25 cellular contexts compared by ENCODE assay signal in the genomic region with DNA sequence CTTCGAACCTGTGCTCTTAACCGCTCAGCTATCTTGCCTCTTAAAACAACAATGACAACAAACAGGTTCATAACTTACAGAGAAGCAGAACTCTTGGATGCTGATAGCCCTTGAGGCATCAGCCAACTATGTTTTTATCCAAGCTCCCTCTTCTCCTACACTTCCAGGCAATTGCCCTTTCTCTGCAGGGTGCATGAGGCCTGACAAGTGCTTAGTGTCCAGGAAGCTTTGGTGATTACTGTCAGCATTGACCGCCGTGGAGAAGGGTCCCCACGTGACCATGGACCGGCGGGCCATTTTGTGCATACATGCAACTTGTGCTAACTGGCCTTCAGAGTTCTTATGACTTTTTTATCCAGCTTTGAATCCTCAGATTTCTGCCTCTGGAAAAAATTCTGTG.
DNase-seq lines count a peak whose midpoint lies in the region; ATAC-seq, FAIRE-seq and TF ChIP-seq lines count a peak whose summit lies in the region.
"Had no signal": no experiment of that assay in that cellular context is flagged by ENCODE, and none has a peak within 500 bp of the region (broad histone marks: within the 10 kb centered on the region; RNA-seq: fewer than 3 reads in every experiment).

No MANE protein-coding gene starts in this region.

- no peak overlapping the region for H3K4me3 ChIP-seq in K562
- H3K4me3 ChIP-seq: A549; BLaER1 treated with 17β-estradiol and CSF1 and Interleukin-3, amounts not matched to agents 10 nM and 100 nM; GM12878 had no signal

- H3K79me2 ChIP-seq in K562 (ENCODE audit: control insufficient read depth, insufficient read depth, low read length): no peaks in the 10 kb centered on the region

- no peak for TF ChIP-seq RAD21 in K562 (CRISPR knock-in tag; conservative IDR thresholded peaks at IDR 0.05 in 1 of 2, IDR thresholded peaks at IDR 0.05 in 1 of 2)

- in situ Hi-C loops in SK-MEL-5 (cut with HindIII; ENCODE audit: low pct_unique_long_range_greater_than_20kb, low sequenced_read_pairs) (no loop called here), K562 (cut with MboI) (no loop called here)

- no peak for TF ChIP-seq POLR2A in K562 (conservative IDR thresholded peaks at IDR 0.05)

- no peak for FAIRE-seq in K562 (lab: Jason Lieb, UNC)
- no peak for FAIRE-seq in HTR-8/SVneo (lab: Jason Lieb, UNC)
- FAIRE-seq: A549, GM12878, GM19239 had no signal

- intact Hi-C loops in K562 (cut with micrococcal nuclease): no loop called here

- DNase-seq in NCI-H2227 (lab: John Stamatoyannopoulos, UW; ENCODE audit: unreplicated experiment) (peak; percentile 3), NCI-H2227 treated with DMSO at 0.1 percent for 48 hours (lab: John Stamatoyannopoulos, UW) (no peak), SK-MEL-5 (ENCODE audit: low read depth, low spot score) (peak; percentile 54), K562 (ENCODE audit: extremely low read depth in 1 of 4, low spot score in 3 of 4) (no peak), HTR-8/SVneo (ENCODE audit: insufficient read length, low spot score) (no peak), NCI-H524 (lab: John Stamatoyannopoulos, UW) (no peak), HK-2 (ENCODE audit: unreplicated experiment) (no peak)
- DNase-seq: AML-193; CD4-positive, alpha-beta memory T cell; CD4-positive, CD25-positive, alpha-beta regulatory T cell; CD8-positive, alpha-beta memory T cell; COR-L47; DMS 273 treated with DMSO at 0.1 percent for 48 hours; DMS153; DMS53; DMS79; DND-41; EL; GDM1 had no signal

- no peaks in the 10 kb centered on the region for H3K4me1 ChIP-seq in K562 (replicated peaks in 1 of 2; ENCODE audit: control insufficient read depth in 2 of 2, insufficient read depth in 2 of 2, low read length in 2 of 2)
- H3K4me1 ChIP-seq: A549; BLaER1 treated with 17β-estradiol and CSF1 and Interleukin-3, amounts not matched to agents 10 nM and 100 nM had no signal

- no peaks in the 10 kb centered on the region for H4K20me1 ChIP-seq in K562 (replicated peaks; ENCODE audit: control insufficient read depth, insufficient read depth, low read length)
- H4K20me1 ChIP-seq: BLaER1 treated with 17β-estradiol and CSF1 and Interleukin-3, amounts not matched to agents 10 nM and 100 nM had no signal

- BruUV-seq in K562 (replicated peaks; lab: Mats Ljungman, UMichigan): no TSS peak

- no peaks in the 10 kb centered on the region for H3K9me3 ChIP-seq in K562 (replicated peaks; ENCODE audit: control insufficient read depth, insufficient read depth, low read depth, low read length)
- H3K9me3 ChIP-seq: A549 had no signal

- no peak for TF ChIP-seq CTCF in K562 (IDR thresholded peaks at IDR 0.05 in 2 of 3, conservative IDR thresholded peaks at IDR 0.05 in 1 of 3; ENCODE audit: insufficient read depth in 2 of 3, low read depth in 1 of 3, low read length in 3 of 3)

- H3K27ac ChIP-seq in K562 (ENCODE audit: extremely low read depth, low read depth, low read length): no peak overlapping the region
- H3K27ac ChIP-seq: 22Rv1; A549; BLaER1 treated with 17β-estradiol and CSF1 and Interleukin-3, amounts not matched to agents 10 nM and 100 nM; C4-2B had no signal

- H3K27me3 ChIP-seq in K562 (ENCODE audit: control insufficient read depth in 2 of 2, insufficient read depth in 2 of 2, low read length in 2 of 2): no peaks in the 10 kb centered on the region
- H3K27me3 ChIP-seq: BLaER1 treated with 17β-estradiol and CSF1 and Interleukin-3, amounts not matched to agents 10 nM and 100 nM had no signal

- no peak overlapping the region for H3K4me2 ChIP-seq in K562 (ENCODE audit: insufficient read depth, low read length)
- H3K4me2 ChIP-seq: A549; BLaER1 treated with 17β-estradiol and CSF1 and Interleukin-3, amounts not matched to agents 10 nM and 100 nM had no signal

- CTCF ChIA-PET in K562 (lab: Yijun Ruan, JAX; ENCODE audit: low intra/inter-chr PET ratio): no interaction called here

- H3K36me3 ChIP-seq in K562 (ENCODE audit: control insufficient read depth, insufficient read depth, low read length): no peaks in the 10 kb centered on the region
- H3K36me3 ChIP-seq: BLaER1 treated with 17β-estradiol and CSF1 and Interleukin-3, amounts not matched to agents 10 nM and 100 nM had no signal

- no peaks in the 10 kb centered on the region for H3K9me1 ChIP-seq in K562 (ENCODE audit: control insufficient read depth, insufficient read depth, low read length)

- POLR2A ChIA-PET in K562 (lab: Yijun Ruan, JAX): no interaction called here

- no peak overlapping the region for H3K9ac ChIP-seq in K562 (ENCODE audit: insufficient read depth in 1 of 2, low read depth in 2 of 2, low read length in 2 of 2)
- H3K9ac ChIP-seq: BLaER1 treated with 17β-estradiol and CSF1 and Interleukin-3, amounts not matched to agents 10 nM and 100 nM had no signal

- WGBS in K562 (ENCODE audit: insufficient coverage, low coverage, missing lambda C conversion rate): 0% methylated on average over 7 of the region's 7 CpGs

- no peak for ATAC-seq in K562
- ATAC-seq: A549, GM12878 had no signal

- no peak for TF ChIP-seq EP300 in K562 (IDR thresholded peaks at IDR 0.05; ENCODE audit: low read length)

- no peak overlapping the region for H2AFZ ChIP-seq in K562 (ENCODE audit: low read depth, low read length)

TF ChIP-seq in K562, 482 proteins besides CTCF, POLR2A, EP300 and RAD21:
- TF ChIP-seq, protein P1, sequence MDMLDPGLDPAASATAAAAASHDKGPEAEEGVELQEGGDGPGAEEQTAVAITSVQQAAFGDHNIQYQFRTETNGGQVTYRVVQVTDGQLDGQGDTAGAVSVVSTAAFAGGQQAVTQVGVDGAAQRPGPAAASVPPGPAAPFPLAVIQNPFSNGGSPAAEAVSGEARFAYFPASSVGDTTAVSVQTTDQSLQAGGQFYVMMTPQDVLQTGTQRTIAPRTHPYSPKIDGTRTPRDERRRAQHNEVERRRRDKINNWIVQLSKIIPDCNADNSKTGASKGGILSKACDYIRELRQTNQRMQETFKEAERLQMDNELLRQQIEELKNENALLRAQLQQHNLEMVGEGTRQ (CRISPR knock-in tag; IDR thresholded peaks at IDR 0.05): peak; percentile 44
- TF ChIP-seq, protein P2, sequence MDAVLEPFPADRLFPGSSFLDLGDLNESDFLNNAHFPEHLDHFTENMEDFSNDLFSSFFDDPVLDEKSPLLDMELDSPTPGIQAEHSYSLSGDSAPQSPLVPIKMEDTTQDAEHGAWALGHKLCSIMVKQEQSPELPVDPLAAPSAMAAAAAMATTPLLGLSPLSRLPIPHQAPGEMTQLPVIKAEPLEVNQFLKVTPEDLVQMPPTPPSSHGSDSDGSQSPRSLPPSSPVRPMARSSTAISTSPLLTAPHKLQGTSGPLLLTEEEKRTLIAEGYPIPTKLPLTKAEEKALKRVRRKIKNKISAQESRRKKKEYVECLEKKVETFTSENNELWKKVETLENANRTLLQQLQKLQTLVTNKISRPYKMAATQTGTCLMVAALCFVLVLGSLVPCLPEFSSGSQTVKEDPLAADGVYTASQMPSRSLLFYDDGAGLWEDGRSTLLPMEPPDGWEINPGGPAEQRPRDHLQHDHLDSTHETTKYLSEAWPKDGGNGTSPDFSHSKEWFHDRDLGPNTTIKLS (IDR thresholded peaks at IDR 0.05; ENCODE audit: borderline replicate concordance, low read depth): no peak
- TF ChIP-seq ZNF76 (CRISPR knock-in tag; IDR thresholded peaks at IDR 0.05; ENCODE audit: borderline replicate concordance): no peak
- TF ChIP-seq, protein P3, sequence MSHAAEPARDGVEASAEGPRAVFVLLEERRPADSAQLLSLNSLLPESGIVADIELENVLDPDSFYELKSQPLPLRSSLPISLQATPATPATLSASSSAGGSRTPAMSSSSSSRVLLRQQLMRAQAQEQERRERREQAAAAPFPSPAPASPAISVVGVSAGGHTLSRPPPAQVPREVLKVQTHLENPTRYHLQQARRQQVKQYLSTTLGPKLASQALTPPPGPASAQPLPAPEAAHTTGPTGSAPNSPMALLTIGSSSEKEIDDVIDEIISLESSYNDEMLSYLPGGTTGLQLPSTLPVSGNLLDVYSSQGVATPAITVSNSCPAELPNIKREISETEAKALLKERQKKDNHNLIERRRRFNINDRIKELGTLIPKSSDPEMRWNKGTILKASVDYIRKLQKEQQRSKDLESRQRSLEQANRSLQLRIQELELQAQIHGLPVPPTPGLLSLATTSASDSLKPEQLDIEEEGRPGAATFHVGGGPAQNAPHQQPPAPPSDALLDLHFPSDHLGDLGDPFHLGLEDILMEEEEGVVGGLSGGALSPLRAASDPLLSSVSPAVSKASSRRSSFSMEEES (CRISPR knock-in tag; IDR thresholded peaks at IDR 0.05): peak; percentile 16; the same call in 1 of the 2 replicates
- no peak for TF ChIP-seq TGIF2 (CRISPR knock-in tag; IDR thresholded peaks at IDR 0.05)

Comparison
In these comparisons a context has a peak if more than half of its experiments do, and no peak if none do; other contexts are left out.
1. DNase-seq: peak in NCI-H2227 (single experiment) and SK-MEL-5 (single experiment); none in NCI-H2227 treated with DMSO at 0.1 percent for 48 hours (single experiment), K562 (0 of 4), HTR-8/SVneo (single experiment), NCI-H524 (0 of 2) and HK-2 (single experiment).